ENCODE assay signal across 10 cellular contexts in genomic region chr11:77082838-77083552, GRCh38. TPM values are rescaled to one million over a fixed set of nuclear protein-coding genes. Genes with fewer than 3 reads are reported as not detected.
A peak's percentile ranks its signal among the peaks of the same experiment; 100 is the strongest.
DNase-seq lines count a peak whose midpoint lies in the region; ATAC-seq lines count a peak whose summit lies in the region.
"Had no signal": no experiment of that assay in that cellular context is flagged by ENCODE, and none has a peak within 500 bp of the region (broad histone marks: within the 10 kb centered on the region; RNA-seq: fewer than 3 reads in every experiment).

No MANE protein-coding gene starts in this region.

- peak overlapping the region; percentile 71 for H3K4me3 Mint-ChIP-seq in activated naive CD4-positive, alpha-beta T cell treated with anti-CD3 and anti-CD28 coated beads, Interleukin-2, amount 10 ng/mL, durations not matched to agents 7 days and 5 days
- peak overlapping the region; percentile 74 for H3K4me3 Mint-ChIP-seq in stimulated activated naive CD8-positive, alpha-beta T cell treated with anti-CD3 and anti-CD28 coated beads, Interleukin-15, Interleukin-2, amounts not matched to agents 100 ng/mL and 50 ng/mL, for 24 hours

- peaks cover 26% of the 10 kb centered on the region for H3K4me1 Mint-ChIP-seq in activated naive CD4-positive, alpha-beta T cell treated with anti-CD3 and anti-CD28 coated beads, Interleukin-2, amount 10 ng/mL, durations not matched to agents 7 days and 5 days
- peaks cover 32% of the 10 kb centered on the region for H3K4me1 Mint-ChIP-seq in stimulated activated naive CD8-positive, alpha-beta T cell treated with anti-CD3 and anti-CD28 coated beads, Interleukin-15, Interleukin-2, amounts not matched to agents 100 ng/mL and 50 ng/mL, for 24 hours (ENCODE audit: low read depth)

- in situ Hi-C loops in KBM-7 (cut with MboI; ENCODE audit: low pct_unique_long_range_greater_than_20kb, low sequenced_read_pairs) = no loop called here

- H3K9me3 Mint-ChIP-seq in activated naive CD4-positive, alpha-beta T cell treated with anti-CD3 and anti-CD28 coated beads, Interleukin-2, amount 10 ng/mL, durations not matched to agents 7 days and 5 days = no peaks in the 10 kb centered on the region
- peaks cover 6% of the 10 kb centered on the region for H3K9me3 Mint-ChIP-seq in stimulated activated naive CD8-positive, alpha-beta T cell treated with anti-CD3 and anti-CD28 coated beads, Interleukin-15, Interleukin-2, amounts not matched to agents 100 ng/mL and 50 ng/mL, for 24 hours

- CTCF ChIA-PET in activated naive CD4-positive, alpha-beta T cell treated with anti-CD3 and anti-CD28 coated beads, Interleukin-2, amount 10 ng/mL, durations not matched to agents 7 days and 5 days (lab: Charles Lee) = interaction anchor here (1.4 to 5.4 kb wide), 5 partner anchors 8 to 163 kb away, joined by 3 to 62 read pairs (median 11); no protein-coding TSS in a partner anchor

- peak; percentile 84 for DNase-seq in KBM-7
- peak; percentile 81 for DNase-seq in activated naive CD4-positive, alpha-beta T cell treated with anti-CD3 and anti-CD28 coated beads, Interleukin-2, amount 10 ng/mL, durations not matched to agents 7 days and 5 days
- peak; percentile 66 to 80 for DNase-seq in left colon
- DNase-seq in occipital lobe (lab: John Stamatoyannopoulos, UW) = no peak
- DNase-seq in NCI-H146 (lab: John Stamatoyannopoulos, UW) = no peak
- no peak for DNase-seq in amniotic stem cell (lab: John Stamatoyannopoulos, UW)

- peak; percentile 28 for ATAC-seq in left colon
- no peak for ATAC-seq in GM18520 (IDR thresholded peaks at IDR 0.05; ENCODE audit: unreplicated experiment)

- peak overlapping the region; percentile 98 for H3K27ac Mint-ChIP-seq in activated naive CD4-positive, alpha-beta T cell treated with anti-CD3 and anti-CD28 coated beads, Interleukin-2, amount 10 ng/mL, durations not matched to agents 7 days and 5 days
- peak overlapping the region; percentile 96 for H3K27ac Mint-ChIP-seq in stimulated activated naive CD8-positive, alpha-beta T cell treated with anti-CD3 and anti-CD28 coated beads, Interleukin-15, Interleukin-2, amounts not matched to agents 100 ng/mL and 50 ng/mL, for 24 hours

- no peaks in the 10 kb centered on the region for H3K36me3 Mint-ChIP-seq in activated naive CD4-positive, alpha-beta T cell treated with anti-CD3 and anti-CD28 coated beads, Interleukin-2, amount 10 ng/mL, durations not matched to agents 7 days and 5 days
- no peaks in the 10 kb centered on the region for H3K36me3 Mint-ChIP-seq in stimulated activated naive CD8-positive, alpha-beta T cell treated with anti-CD3 and anti-CD28 coated beads, Interleukin-15, Interleukin-2, amounts not matched to agents 100 ng/mL and 50 ng/mL, for 24 hours (ENCODE audit: low read depth)

- intact Hi-C loops in left colon (cut with DNase I, micrococcal nuclease) = no loop called here

- peaks cover 10% of the 10 kb centered on the region for H3K27me3 Mint-ChIP-seq in activated naive CD4-positive, alpha-beta T cell treated with anti-CD3 and anti-CD28 coated beads, Interleukin-2, amount 10 ng/mL, durations not matched to agents 7 days and 5 days
- H3K27me3 Mint-ChIP-seq in stimulated activated naive CD8-positive, alpha-beta T cell treated with anti-CD3 and anti-CD28 coated beads, Interleukin-15, Interleukin-2, amounts not matched to agents 100 ng/mL and 50 ng/mL, for 24 hours = no peaks in the 10 kb centered on the region

RNA-seq across cellular contexts. Expression of gene CAPN5, which starts 16.2 kb away (rescaled TPM):
- 100 to 1,000 TPM; 219 to 339 TPM for total RNA-seq in left colon
- 17.2 TPM for total RNA-seq in occipital lobe

RNA-seq across cellular contexts. Expression of gene OMP, which starts 19.6 kb away (rescaled TPM):
- total RNA-seq in left colon (10 to 100 TPM in 1 of 2 donors, 1 to 10 TPM in 1; 7.1 to 11.9 TPM), occipital lobe (not detected)
- total RNA-seq: dermis microvascular lymphatic vessel endothelial cell, subcutaneous adipose tissue had no signal

RNA-seq across cellular contexts. Expression of gene MYO7A, which starts 45.1 kb away (rescaled TPM):
- total RNA-seq in left colon (1 to 10 TPM; 4.8 to 5.8 TPM), occipital lobe (0.47 TPM)

RNA-seq across cellular contexts. Expression of gene B3GNT6, which starts 48.8 kb away (rescaled TPM):
- total RNA-seq in left colon (100 to 1,000 TPM; 107 to 134 TPM), occipital lobe (not detected)
- total RNA-seq: dermis microvascular lymphatic vessel endothelial cell had no signal

Comparison
In these comparisons a context has a peak if more than half of its experiments do, and no peak if none do; other contexts are left out.
1. DNase-seq: peak in KBM-7 (single experiment), activated naive CD4-positive, alpha-beta T cell treated with anti-CD3 and anti-CD28 coated beads, Interleukin-2, amount 10 ng/mL, durations not matched to agents 7 days and 5 days (single experiment) and left colon (2 of 2); none in occipital lobe (single experiment), NCI-H146 (single experiment) and amniotic stem cell (single experiment).
2. RNA of gene CAPN5, which starts 16.2 kb away (total RNA-seq): 219 to 339 TPM in left colon; 17.2 TPM in occipital lobe (single experiment); every median in the first group is over 10 times any median in the second.